In the genomic region with DNA sequence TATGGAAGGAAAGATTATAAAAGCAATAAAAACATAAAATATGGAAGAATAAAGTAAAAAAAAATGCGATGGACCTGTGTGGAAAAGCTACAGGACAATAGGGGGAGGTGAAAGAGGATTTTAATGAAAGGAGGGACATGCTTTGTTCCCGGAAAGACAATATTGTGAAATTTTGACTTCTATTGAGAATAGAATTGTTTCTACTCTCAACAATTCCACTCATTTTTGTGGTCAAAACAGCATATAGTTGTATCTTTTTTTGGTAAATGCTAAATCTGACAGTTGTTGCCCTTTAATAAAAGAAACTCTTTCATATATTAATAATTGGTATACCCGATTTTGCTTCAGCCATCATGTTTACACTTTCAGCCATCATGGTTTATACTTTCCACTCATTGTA, we compare ENCODE assay signal across 24 cellular contexts.
"Had no signal": no experiment of that assay in that cellular context is flagged by ENCODE, and none has a peak within 500 bp of the region (broad histone marks: within the 10 kb centered on the region; RNA-seq: fewer than 3 reads in every experiment).

No MANE protein-coding gene starts in this region.

- H3K36me3 Mint-ChIP-seq: memory B cell; natural killer cell; stimulated activated memory B cell treated with anti-CD40 and anti-IgM and Interleukin-4, amounts not matched to agents 10 μg/mL and 1 μg/mL and 100 μg/mL, for 72 hours had no signal

- H3K27ac Mint-ChIP-seq: memory B cell; natural killer cell; stimulated activated memory B cell treated with anti-CD40 and anti-IgM and Interleukin-4, amounts not matched to agents 10 μg/mL and 1 μg/mL and 100 μg/mL, for 72 hours had no signal

- H3K4me3 ChIP-seq: dorsolateral prefrontal cortex, gastrocnemius medialis, lung, ovary, psoas muscle, sigmoid colon, skin epidermis, spleen, thoracic aorta, tibial nerve, upper lobe of right lung, uterus had no signal

- H3K9me3 Mint-ChIP-seq: memory B cell; natural killer cell; stimulated activated memory B cell treated with anti-CD40 and anti-IgM and Interleukin-4, amounts not matched to agents 10 μg/mL and 1 μg/mL and 100 μg/mL, for 72 hours had no signal

- H3K36me3 ChIP-seq: gastrocnemius medialis, ovary, sigmoid colon, spleen, thoracic aorta, upper lobe of right lung, uterus had no signal

- H3K4me1 ChIP-seq: gastrocnemius medialis, psoas muscle, sigmoid colon, spleen, tibial nerve, upper lobe of right lung, uterus had no signal

- H3K27ac ChIP-seq: dorsolateral prefrontal cortex, gastrocnemius medialis, ovary, psoas muscle, sigmoid colon, skin epidermis, spleen, thoracic aorta, tibial nerve, upper lobe of right lung, uterus had no signal

- H3K4me3 Mint-ChIP-seq: memory B cell; natural killer cell; stimulated activated memory B cell treated with anti-CD40 and anti-IgM and Interleukin-4, amounts not matched to agents 10 μg/mL and 1 μg/mL and 100 μg/mL, for 72 hours had no signal

- H3K9me3 ChIP-seq: gastrocnemius medialis, ovary, psoas muscle, thoracic aorta, upper lobe of right lung, uterus had no signal

- DNase-seq: dorsolateral prefrontal cortex; effector CD4-positive, alpha-beta T cell; gastrocnemius medialis; head of caudate nucleus; kidney; natural killer cell; occipital lobe; ovary; posterior cingulate gyrus; psoas muscle; right cardiac atrium; sigmoid colon; spleen; stimulated activated CD4-positive, alpha-beta T cell treated with anti-CD3 and anti-CD28 coated beads, Interleukin-4, amount 100 ng/mL, for 4 hours; stimulated activated naive CD8-positive, alpha-beta T cell treated with anti-CD3 and anti-CD28 coated beads, Interleukin-15, Interleukin-2, amounts not matched to agents 100 U/mL and 50 U/mL, for 24 hours; substantia nigra; upper lobe of right lung; uterus had no signal

- H3K27me3 Mint-ChIP-seq: memory B cell; stimulated activated memory B cell treated with anti-CD40 and anti-IgM and Interleukin-4, amounts not matched to agents 10 μg/mL and 1 μg/mL and 100 μg/mL, for 72 hours had no signal

- H3K27me3 ChIP-seq: dorsolateral prefrontal cortex, gastrocnemius medialis, ovary, sigmoid colon, spleen, tibial nerve, upper lobe of right lung, uterus had no signal

- H3K4me1 Mint-ChIP-seq: memory B cell; natural killer cell; stimulated activated memory B cell treated with anti-CD40 and anti-IgM and Interleukin-4, amounts not matched to agents 10 μg/mL and 1 μg/mL and 100 μg/mL, for 72 hours had no signal
